Comparison of ENCODE assay signal across 20 cellular contexts in the genomic region with DNA sequence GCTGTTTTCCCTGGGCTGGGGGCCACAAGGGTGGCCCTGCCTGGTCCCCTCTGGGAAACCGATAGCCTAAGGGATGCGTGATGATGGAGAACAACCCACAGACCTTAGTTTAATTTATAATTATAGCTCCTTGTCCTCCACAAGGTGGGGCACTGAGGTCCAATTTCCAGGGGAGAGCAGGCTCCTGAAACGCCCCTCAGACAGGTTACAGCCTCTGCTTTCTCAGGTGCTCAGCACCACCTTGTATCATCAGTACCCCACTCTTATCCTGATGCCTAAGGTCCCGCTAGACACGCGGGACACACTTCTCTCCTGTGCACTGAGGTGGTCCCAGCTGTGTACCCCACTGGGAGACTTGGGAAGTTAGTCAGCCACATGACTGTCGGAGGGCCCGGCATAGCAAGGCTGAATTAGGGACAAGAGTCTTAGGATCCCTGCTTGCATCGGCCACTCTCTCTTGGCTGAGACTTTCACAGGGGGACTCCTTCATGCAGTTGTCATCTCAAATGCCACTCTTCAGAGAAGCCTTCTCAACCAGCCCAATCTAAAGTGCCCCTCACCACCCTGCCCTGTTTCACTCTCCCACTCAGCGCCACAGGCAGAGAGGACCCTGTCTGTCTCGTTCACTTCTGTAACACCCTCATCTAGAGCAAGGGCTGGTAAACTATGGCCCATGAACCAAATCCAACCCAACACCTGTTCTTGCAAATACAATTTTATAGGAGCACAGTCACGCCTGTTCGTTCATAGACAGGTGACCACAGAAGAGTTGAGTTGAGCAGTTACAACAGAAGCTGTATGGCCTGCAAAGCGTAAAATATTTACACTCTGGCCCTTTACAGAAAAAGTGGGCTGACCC. TPM values are rescaled to one million over a fixed set of nuclear protein-coding genes. Genes with fewer than 3 reads are reported as not detected.
"Had no signal": no experiment of that assay in that cellular context is flagged by ENCODE, and none has a peak within 500 bp of the region (broad histone marks: within the 10 kb centered on the region; RNA-seq: fewer than 3 reads in every experiment).

No MANE protein-coding gene starts in this region.

- H3K9me3 Mint-ChIP-seq: activated naive CD8-positive, alpha-beta T cell treated with anti-CD3 and anti-CD28 coated beads, Interleukin-2, amount 10 ng/mL, durations not matched to agents 7 days and 5 days; dendritic cell treated with granulocyte-macrophage colony-stimulating factor and Interleukin-4, amounts not matched to agents 40 ng/mL and 50 ng/mL, for 4 days; naive thymus-derived CD8-positive, alpha-beta T cell had no signal

- DNase-seq: activated gamma-delta T cell; activated naive CD8-positive, alpha-beta T cell treated with anti-CD3 and anti-CD28 coated beads, Interleukin-2, amount 10 ng/mL, durations not matched to agents 7 days and 5 days; activated T-cell treated with anti-CD3 and anti-CD28 coated beads, Interleukin-2, amount 50 U/mL, for 1 hour; aorta; cerebellar nuclear complex; mucosa of descending colon; naive thymus-derived CD8-positive, alpha-beta T cell; occipital lobe; right cardiac atrium; small intestine; stimulated activated CD4-positive, alpha-beta T cell treated with anti-CD3 and anti-CD28 coated beads, Interleukin-4, amount 100 ng/mL, for 4 hours; stimulated activated CD8-positive, alpha-beta memory T cell treated with anti-CD3 and anti-CD28 coated beads, Interleukin-4, amount 100 ng/mL, for 48 hours; stimulated activated naive CD8-positive, alpha-beta T cell treated with anti-CD3 and anti-CD28 coated beads, Interleukin-15, Interleukin-2, amounts not matched to agents 100 U/mL and 50 U/mL, for 24 hours; T-helper 9 cell had no signal

- H3K27ac Mint-ChIP-seq: activated naive CD8-positive, alpha-beta T cell treated with anti-CD3 and anti-CD28 coated beads, Interleukin-2, amount 10 ng/mL, durations not matched to agents 7 days and 5 days; dendritic cell treated with granulocyte-macrophage colony-stimulating factor and Interleukin-4, amounts not matched to agents 40 ng/mL and 50 ng/mL, for 4 days had no signal

- H2AFZ ChIP-seq: hepatocyte had no signal

- H3K4me1 Mint-ChIP-seq: activated naive CD8-positive, alpha-beta T cell treated with anti-CD3 and anti-CD28 coated beads, Interleukin-2, amount 10 ng/mL, durations not matched to agents 7 days and 5 days had no signal

- H3K27me3 ChIP-seq: esophagus muscularis mucosa, hepatocyte had no signal

- H3K79me2 ChIP-seq: hepatocyte had no signal

- H3K27ac ChIP-seq: esophagus muscularis mucosa, hepatocyte, prostate gland had no signal

- H3K4me1 ChIP-seq: prostate gland had no signal

- H3K27me3 Mint-ChIP-seq: activated naive CD8-positive, alpha-beta T cell treated with anti-CD3 and anti-CD28 coated beads, Interleukin-2, amount 10 ng/mL, durations not matched to agents 7 days and 5 days; dendritic cell treated with granulocyte-macrophage colony-stimulating factor and Interleukin-4, amounts not matched to agents 40 ng/mL and 50 ng/mL, for 4 days; naive thymus-derived CD8-positive, alpha-beta T cell had no signal

- H3K4me3 ChIP-seq: esophagus muscularis mucosa, hepatocyte, mucosa of descending colon, prostate gland had no signal

- H3K4me3 Mint-ChIP-seq: activated naive CD8-positive, alpha-beta T cell treated with anti-CD3 and anti-CD28 coated beads, Interleukin-2, amount 10 ng/mL, durations not matched to agents 7 days and 5 days; dendritic cell treated with granulocyte-macrophage colony-stimulating factor and Interleukin-4, amounts not matched to agents 40 ng/mL and 50 ng/mL, for 4 days; naive thymus-derived CD8-positive, alpha-beta T cell had no signal

- H3K4me2 ChIP-seq: hepatocyte had no signal

- ATAC-seq: left lobe of liver; mucosa of descending colon; naive thymus-derived CD8-positive, alpha-beta T cell; right cardiac atrium; stimulated activated naive CD8-positive, alpha-beta T cell treated with anti-CD3 and anti-CD28 coated beads, Interleukin-15, Interleukin-2, amounts not matched to agents 100 U/mL and 50 U/mL, for 24 hours had no signal

RNA-seq across cellular contexts. Expression of a gene that starts 20.4 kb away (rescaled TPM):
- total RNA-seq: activated naive CD8-positive, alpha-beta T cell treated with anti-CD3 and anti-CD28 coated beads, Interleukin-2, amount 10 ng/mL, durations not matched to agents 7 days and 5 days; mucosa of descending colon; naive thymus-derived CD8-positive, alpha-beta T cell; prostate gland had no signal
- polyA plus RNA-seq: keratinocyte; naive thymus-derived CD8-positive, alpha-beta T cell had no signal
